Comparison of ENCODE assay signal across 1 cellular context in genomic region chr19:32691291-32691951, GRCh38.
A peak's percentile ranks its signal among the peaks of the same experiment; 100 is the strongest.
TF ChIP-seq lines count a peak whose summit lies in the region.

Gene NUDT19, plus strand, starts transcription at chr19:32691821. Its CDS starts 140 bp downstream, at chr19:32691961.

TF ChIP-seq in K562, 482 proteins besides CTCF, POLR2A, EP300 and RAD21 (continued from another document and continues in another):
- 0 out of 4 replicates have a peak, but pooled peaks of 1 of the 2 experiments have one; percentile 44 for TF ChIP-seq ZMIZ1 (IDR thresholded peaks at IDR 0.05; ENCODE audit: low read depth in 2 of 2, low read length in 2 of 2)
- TF ChIP-seq AFF4 (CRISPR knock-in tag; IDR thresholded peaks at IDR 0.05) = peak; percentile 60
- TF ChIP-seq MGA (IDR thresholded peaks at IDR 0.05) = peak; percentile 76
- TF ChIP-seq CHD2 (IDR thresholded peaks at IDR 0.05; ENCODE audit: low read depth, low read length) = peak; percentile 95
- TF ChIP-seq, protein P1, sequence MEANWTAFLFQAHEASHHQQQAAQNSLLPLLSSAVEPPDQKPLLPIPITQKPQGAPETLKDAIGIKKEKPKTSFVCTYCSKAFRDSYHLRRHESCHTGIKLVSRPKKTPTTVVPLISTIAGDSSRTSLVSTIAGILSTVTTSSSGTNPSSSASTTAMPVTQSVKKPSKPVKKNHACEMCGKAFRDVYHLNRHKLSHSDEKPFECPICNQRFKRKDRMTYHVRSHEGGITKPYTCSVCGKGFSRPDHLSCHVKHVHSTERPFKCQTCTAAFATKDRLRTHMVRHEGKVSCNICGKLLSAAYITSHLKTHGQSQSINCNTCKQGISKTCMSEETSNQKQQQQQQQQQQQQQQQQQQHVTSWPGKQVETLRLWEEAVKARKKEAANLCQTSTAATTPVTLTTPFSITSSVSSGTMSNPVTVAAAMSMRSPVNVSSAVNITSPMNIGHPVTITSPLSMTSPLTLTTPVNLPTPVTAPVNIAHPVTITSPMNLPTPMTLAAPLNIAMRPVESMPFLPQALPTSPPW (CRISPR knock-in tag; IDR thresholded peaks at IDR 0.05) = peak; percentile 53
- TF ChIP-seq POLR2AphosphoS5 (IDR thresholded peaks at IDR 0.05; ENCODE audit: control insufficient read depth, insufficient read depth, low read depth, low read length) = peak; percentile 83
- peak; percentile 8 for TF ChIP-seq SMAD1 (IDR thresholded peaks at IDR 0.05; ENCODE audit: low read depth, low read length, partially characterized antibody)
- TF ChIP-seq NFATC3 (IDR thresholded peaks at IDR 0.05) = 0 out of 2 replicates have a peak, but pooled peaks have one; percentile 52
- TF ChIP-seq ZNF175 (CRISPR knock-in tag; IDR thresholded peaks at IDR 0.05; ENCODE audit: low read depth) = no peak
- no peak for TF ChIP-seq YBX1 (IDR thresholded peaks at IDR 0.05)
- TF ChIP-seq CBFA2T3 (IDR thresholded peaks at IDR 0.05) = no peak
- no peak for TF ChIP-seq ZNF518B (CRISPR knock-in tag; IDR thresholded peaks at IDR 0.05)
- peak; percentile 80 for TF ChIP-seq MEIS2 (IDR thresholded peaks at IDR 0.05; ENCODE audit: partially characterized antibody)
- no peak for TF ChIP-seq ZNF445 (CRISPR knock-in tag; IDR thresholded peaks at IDR 0.05; ENCODE audit: low read depth)
- no peak for TF ChIP-seq JUND (IDR thresholded peaks at IDR 0.05; ENCODE audit: borderline replicate concordance, low read depth, low read length)
- peak; percentile 21; the same call in 1 of the 3 replicates for TF ChIP-seq JUND (tag; IDR thresholded peaks at IDR 0.05; ENCODE audit: borderline replicate concordance, low read depth, low read length)
- peak; percentile 48; the same call in 1 of the 2 replicates for TF ChIP-seq MBD2 (IDR thresholded peaks at IDR 0.05; ENCODE audit: borderline replicate concordance, low read depth)
- TF ChIP-seq EP400 (IDR thresholded peaks at IDR 0.05) = peak; percentile 46
- TF ChIP-seq SRSF3 (IDR thresholded peaks at IDR 0.05; ENCODE audit: insufficient read depth, low read length) = no peak
- TF ChIP-seq ZBTB26 (CRISPR knock-in tag; IDR thresholded peaks at IDR 0.05) = no peak
- TF ChIP-seq KLF10 (CRISPR knock-in tag; IDR thresholded peaks at IDR 0.05) = no peak
